Comparison of ENCODE assay signal across 17 cellular contexts in genomic region chr2:121084137-121084680, GRCh38.
"Had no signal": no experiment of that assay in that cellular context is flagged by ENCODE, and none has a peak within 500 bp of the region (broad histone marks: within the 10 kb centered on the region; RNA-seq: fewer than 3 reads in every experiment).

No MANE protein-coding gene starts in this region.

- H3K36me3 ChIP-seq: breast epithelium, heart left ventricle, left ventricle myocardium inferior, right lobe of liver, thoracic aorta, uterus had no signal

- DNase-seq: activated CD4-positive, CD25-positive, alpha-beta regulatory T cell; activated CD8-positive, alpha-beta memory T cell treated with anti-CD3 and anti-CD28 coated beads, Interleukin-2, amount 10 ng/mL, durations not matched to agents 7 days and 5 days; effector CD4-positive, alpha-beta T cell; hypothalamus; left ventricle myocardium inferior; right lobe of liver; stimulated activated CD4-positive, alpha-beta T cell treated with anti-CD3 and anti-CD28 coated beads, Interleukin-2, amount 100 ng/mL, for 48 hours; stimulated activated naive CD8-positive, alpha-beta T cell treated with anti-CD3 and anti-CD28 coated beads, Interleukin-15, Interleukin-2, amounts not matched to agents 100 U/mL and 50 U/mL, for 24 hours; uterus had no signal

- H3K27ac ChIP-seq: breast epithelium, epithelial cell of prostate, heart left ventricle, left ventricle myocardium inferior, right lobe of liver, thoracic aorta, uterus had no signal

- ATAC-seq: activated CD4-positive, alpha-beta T cell treated with anti-CD3 and anti-CD28 coated beads for 36 hours; heart left ventricle; natural killer cell treated with Interleukin-12 subunit alpha and Interleukin-12 subunit beta and Interleukin-15 and Interleukin-18, amount 100 ng/mL, for 72 hours; stimulated activated naive CD8-positive, alpha-beta T cell treated with anti-CD3 and anti-CD28 coated beads, Interleukin-15, Interleukin-2, amounts not matched to agents 100 U/mL and 50 U/mL, for 24 hours had no signal

- H3K9me3 ChIP-seq: breast epithelium, heart left ventricle, left ventricle myocardium inferior, mucosa of descending colon, right lobe of liver, thoracic aorta, uterus had no signal

- H3K27me3 ChIP-seq: breast epithelium, right lobe of liver, uterus had no signal

- H3K4me1 ChIP-seq: breast epithelium, left ventricle myocardium inferior, right lobe of liver, uterus had no signal

- H3K4me3 ChIP-seq: breast epithelium, heart left ventricle, left ventricle myocardium inferior, lung, mucosa of descending colon, right lobe of liver, thoracic aorta, uterus had no signal
